ENCODE assay signal across 18 cellular contexts in the genomic region with DNA sequence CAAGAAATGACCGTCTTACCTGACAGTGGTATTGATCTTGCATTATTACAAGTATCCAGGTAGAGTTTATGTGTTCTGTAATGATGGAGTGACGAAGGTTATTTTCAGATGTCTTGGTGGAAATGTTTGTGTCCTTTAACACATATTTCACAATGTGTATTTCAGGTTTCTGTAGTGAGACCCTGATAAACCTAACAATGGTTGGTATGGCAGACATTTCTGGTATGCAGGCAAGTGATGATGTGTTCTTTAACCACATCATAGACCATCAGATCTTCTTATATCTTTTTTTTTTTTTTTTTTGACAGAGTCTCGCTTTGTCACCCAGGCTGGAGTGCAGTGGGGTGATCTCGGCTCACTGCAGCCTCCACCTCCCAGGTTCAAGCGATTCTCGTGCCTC. TPM values are rescaled to one million over a fixed set of nuclear protein-coding genes. Genes with fewer than 3 reads are reported as not detected.
DNase-seq lines count a peak whose midpoint lies in the region; ATAC-seq and TF ChIP-seq lines count a peak whose summit lies in the region.
"Had no signal": no experiment of that assay in that cellular context is flagged by ENCODE, and none has a peak within 500 bp of the region (broad histone marks: within the 10 kb centered on the region; RNA-seq: fewer than 3 reads in every experiment).

No MANE protein-coding gene starts in this region.

- no peak overlapping the region for H3K4me3 ChIP-seq in Caco-2 (ENCODE audit: low read depth, low read length)
- H3K4me3 ChIP-seq in IMR-90 (ENCODE audit: insufficient read depth, low read depth, low read length) = no peak overlapping the region
- H3K4me3 ChIP-seq in mesendoderm (ENCODE audit: low read length) = no peak overlapping the region
- H3K4me3 ChIP-seq: K562 had no signal

- no peaks in the 10 kb centered on the region for H3K79me2 ChIP-seq in mesendoderm (ENCODE audit: control insufficient read depth, insufficient read depth, low read length)

- no peak overlapping the region for H3K4me2 ChIP-seq in IMR-90 (ENCODE audit: low read depth, low read length)
- no peak overlapping the region for H3K4me2 ChIP-seq in mesendoderm (ENCODE audit: low read length)

- in situ Hi-C loops in IMR-90 (cut with MboI; ENCODE audit: low sequenced_read_pairs) = no loop called here

- H3K36me3 ChIP-seq in Caco-2 (ENCODE audit: control insufficient read depth, insufficient read depth, low read length) (no peaks in the 10 kb centered on the region), IMR-90 (ENCODE audit: control insufficient read depth, insufficient read depth, low read length) (no peaks in the 10 kb centered on the region), mesendoderm (ENCODE audit: control insufficient read depth, insufficient read depth, low read length) (no peaks in the 10 kb centered on the region)

- H3K9me1 ChIP-seq in IMR-90 (ENCODE audit: insufficient read depth, low read length) = no peaks in the 10 kb centered on the region

- H3K14ac ChIP-seq in IMR-90 (replicated peaks; ENCODE audit: low read depth, low read length) = no peak overlapping the region

- WGBS in IMR-90 (ENCODE audit: extremely low coverage in 2 of 2, insufficient read length in 1 of 2), 2 experiments = no CpG with 5 or more reads among the region's 6 CpGs
- WGBS in mesendoderm (ENCODE audit: extremely low coverage, insufficient coverage, low lambda C conversion rate) = no CpG with 5 or more reads among the region's 6 CpGs

- no peaks in the 10 kb centered on the region for H3K36me3 Mint-ChIP-seq in Caco-2 (ENCODE audit: insufficient read depth, unreplicated experiment)
- H3K36me3 Mint-ChIP-seq: CD4-positive, CD25-positive, alpha-beta regulatory T cell had no signal

- H4K8ac ChIP-seq in IMR-90 (ENCODE audit: low read depth in 2 of 2, low read length in 2 of 2) (no peak overlapping the region), mesendoderm (ENCODE audit: low read depth, low read length) (no peak overlapping the region)

- CTCF ChIA-PET in Caco-2 (lab: Charles Lee) (no interaction called here), IMR-90 (lab: Yijun Ruan, JAX) (interaction anchor here (0.7 kb wide), 1 partner anchor 103 kb away, joined by 3 read pairs; no protein-coding TSS in a partner anchor)

- H3K9me3 Mint-ChIP-seq in Caco-2 (ENCODE audit: unreplicated experiment) = no peaks in the 10 kb centered on the region

- H2BK5ac ChIP-seq in IMR-90 (ENCODE audit: low read depth, low read length, poor library complexity, severe bottlenecking) (no peak overlapping the region), mesendoderm (ENCODE audit: low read length) (no peak overlapping the region)

- BruUV-seq in Caco-2 (replicated peaks; lab: Mats Ljungman, UMichigan) (no TSS peak), IMR-90 (replicated peaks; lab: Mats Ljungman, UMichigan) (no TSS peak)

- no peaks in the 10 kb centered on the region for H3K27me3 ChIP-seq in Caco-2 (replicated peaks; ENCODE audit: control insufficient read depth, insufficient read depth, low read length)
- no peaks in the 10 kb centered on the region for H3K27me3 ChIP-seq in IMR-90 (ENCODE audit: control insufficient read depth, insufficient read depth, low read length)
- no peaks in the 10 kb centered on the region for H3K27me3 ChIP-seq in mesendoderm (ENCODE audit: insufficient read depth, low read length, poor library complexity)

- H3K4me1 ChIP-seq in Caco-2 (peaks cover 11% of the 10 kb centered on the region; the same call in 1 of the 2 replicates), IMR-90 (ENCODE audit: control insufficient read depth, insufficient read depth, low read length) (no peaks in the 10 kb centered on the region), mesendoderm (ENCODE audit: control insufficient read depth, low read depth, low read length) (no peaks in the 10 kb centered on the region)

- dilution Hi-C loops in IMR-90 (cut with HindIII; ENCODE audit: low sequenced_read_pairs, unreplicated experiment) = no loop called here

- H3K27ac Mint-ChIP-seq in Caco-2 (ENCODE audit: unreplicated experiment) = peak overlapping the region; percentile 45
- H3K27ac Mint-ChIP-seq: CD4-positive, CD25-positive, alpha-beta regulatory T cell had no signal

- H3K9ac ChIP-seq in IMR-90 (ENCODE audit: low read depth, low read length) (no peak overlapping the region), mesendoderm (ENCODE audit: low read length) (no peak overlapping the region)

- no peak overlapping the region for H3K23ac ChIP-seq in IMR-90 (ENCODE audit: low read depth, low read length)
- no peak overlapping the region for H3K23ac ChIP-seq in mesendoderm (ENCODE audit: low read length)

- no peak overlapping the region for H3K56ac ChIP-seq in IMR-90 (ENCODE audit: extremely low read depth, insufficient read depth, low read length)
- no peak overlapping the region for H3K56ac ChIP-seq in mesendoderm (ENCODE audit: low read length)

- no peaks in the 10 kb centered on the region for H3K4me1 Mint-ChIP-seq in Caco-2 (ENCODE audit: low read depth, unreplicated experiment)
- H3K4me1 Mint-ChIP-seq: CD4-positive, CD25-positive, alpha-beta regulatory T cell had no signal

- no peak overlapping the region for H3K27ac ChIP-seq in IMR-90 (ENCODE audit: insufficient read depth, low read length)
- H3K27ac ChIP-seq in mesendoderm (ENCODE audit: low read depth, low read length) = no peak overlapping the region

- no peak overlapping the region for H3K4ac ChIP-seq in IMR-90 (ENCODE audit: low read depth, low read length)
- no peak overlapping the region for H3K4ac ChIP-seq in mesendoderm (ENCODE audit: low read depth, low read length)

- H2AK5ac ChIP-seq in IMR-90 (ENCODE audit: low read depth, low read length) = no peak overlapping the region
- H2AK5ac ChIP-seq in mesendoderm (ENCODE audit: low read length) = no peak overlapping the region

- peak in 1 of 2 experiments; percentile 5 for DNase-seq in Caco-2
- peak; percentile 10 for DNase-seq in IMR-90
- DNase-seq in astrocyte of the hippocampus (ENCODE audit: low read depth, low spot score) = peak; percentile 16
- peak; percentile 62 for DNase-seq in mesendoderm
- DNase-seq in cerebellar cortex (ENCODE audit: low spot score) = no peak
- DNase-seq in NCI-H2227 treated with DMSO at 0.1 percent for 48 hours (lab: John Stamatoyannopoulos, UW) = no peak
- DNase-seq: CD4-positive, CD25-positive, alpha-beta regulatory T cell; DND-41; HCEC 1CT; NCI-H1436 treated with DMSO at 0.1 percent for 48 hours; NCI-H2081; NCI-H526; NK-92 treated with Interleukin-12 subunit alpha and Interleukin-12 subunit beta, amount 100 ng/mL, for 24 hours; OCI-M1 had no signal

- POLR2A ChIA-PET in Caco-2 (lab: Charles Lee) = no interaction called here
- POLR2A ChIA-PET in IMR-90 (lab: Charles Lee; ENCODE audit: unreplicated experiment) = no interaction called here

- H3K27me3 Mint-ChIP-seq in Caco-2 (ENCODE audit: insufficient read depth, unreplicated experiment) = no peaks in the 10 kb centered on the region
- H3K27me3 Mint-ChIP-seq: CD4-positive, CD25-positive, alpha-beta regulatory T cell had no signal

- H3K9me3 ChIP-seq in Caco-2 = no peaks in the 10 kb centered on the region
- no peaks in the 10 kb centered on the region for H3K9me3 ChIP-seq in IMR-90 (ENCODE audit: control insufficient read depth, insufficient read depth, low read length)

- no peak overlapping the region for H4K91ac ChIP-seq in IMR-90 (ENCODE audit: insufficient read depth, low read depth, low read length)

- H3K18ac ChIP-seq in IMR-90 (ENCODE audit: low read depth, low read length) (no peak overlapping the region), mesendoderm (ENCODE audit: low read length) (no peak overlapping the region)

- H2BK120ac ChIP-seq in IMR-90 (ENCODE audit: low read depth, low read length) (no peak overlapping the region), mesendoderm (ENCODE audit: low read depth, low read length) (no peak overlapping the region)

- intact Hi-C loops in Caco-2 (cut with micrococcal nuclease; ENCODE audit: unreplicated experiment) (loop anchor here (1.0 to 10.0 kb wide), 3 partner anchors 46 to 360 kb away; a partner anchor contains a TSS), IMR-90 (cut with micrococcal nuclease) (no loop called here)

- H3K79me1 ChIP-seq in IMR-90 (ENCODE audit: low read depth in 1 of 2, low read length in 2 of 2) (no peaks in the 10 kb centered on the region), mesendoderm (ENCODE audit: low read length) (no peaks in the 10 kb centered on the region)

- no peak overlapping the region for H2AK9ac ChIP-seq in IMR-90 (replicated peaks; ENCODE audit: low read depth, low read length, poor library complexity)

- H2BK15ac ChIP-seq in IMR-90 (ENCODE audit: low read depth, low read length) (no peak overlapping the region), mesendoderm (replicated peaks; ENCODE audit: low read depth) (no peak overlapping the region)

- H4K5ac ChIP-seq in IMR-90 (ENCODE audit: low read depth, low read length) = no peak overlapping the region
- H4K5ac ChIP-seq in mesendoderm (ENCODE audit: low read length) = no peak overlapping the region

- TF ChIP-seq CTCF in Caco-2 (IDR thresholded peaks at IDR 0.05; ENCODE audit: insufficient read depth in 1 of 2, low read depth in 1 of 2, low read length in 1 of 2, severe bottlenecking in 1 of 2, unreplicated experiment in 1 of 2) (no peak), IMR-90 (conservative IDR thresholded peaks at IDR 0.05; ENCODE audit: low read depth, low read length) (no peak)

- no peak overlapping the region for H2BK20ac ChIP-seq in IMR-90 (ENCODE audit: low read depth, low read length)

- TF ChIP-seq POLR2A in IMR-90 (IDR thresholded peaks at IDR 0.05; ENCODE audit: low read depth, low read length) = no peak

- H2AFZ ChIP-seq in IMR-90 (replicated peaks; ENCODE audit: low read length, poor library complexity) = no peak overlapping the region

- no peak overlapping the region for H3K4me3 Mint-ChIP-seq in Caco-2 (ENCODE audit: unreplicated experiment)
- H3K4me3 Mint-ChIP-seq: CD4-positive, CD25-positive, alpha-beta regulatory T cell had no signal

- no peaks in the 10 kb centered on the region for H4K20me1 ChIP-seq in IMR-90 (ENCODE audit: insufficient read depth, low read length)

- no peak for ATAC-seq in IMR-90 (ENCODE audit: low read depth)
- ATAC-seq in GM21381 (IDR thresholded peaks at IDR 0.05; ENCODE audit: unreplicated experiment) = no peak
- no peak for ATAC-seq in GM19324 (IDR thresholded peaks at IDR 0.05; ENCODE audit: low FRiP score, unreplicated experiment)
- ATAC-seq: K562 had no signal

- TF ChIP-seq RAD21 in IMR-90 (IDR thresholded peaks at IDR 0.05; ENCODE audit: low read length) = no peak

TF ChIP-seq in IMR-90, 13 proteins besides CTCF, POLR2A, EP300 and RAD21:
- TF ChIP-seq NFE2L2 (IDR thresholded peaks at IDR 0.05; ENCODE audit: low read depth, low read length) (no peak), CEBPB (IDR thresholded peaks at IDR 0.05; ENCODE audit: low read depth, low read length) (0 out of 2 replicates have a peak, but pooled peaks have one; percentile 31), MAFK (IDR thresholded peaks at IDR 0.05; ENCODE audit: low read depth, low read length) (no peak)
TF ChIP-seq in IMR-90: peak in this region for 1.

RNA-seq across cellular contexts. Expression of a gene that starts 14.6 kb away (rescaled TPM):
- total RNA-seq in Caco-2 (2022) (not detected in 2 replicates), IMR-90 (2012; rRNA removed) (not detected in 2 replicates)
- polyA plus RNA-seq in IMR-90 (2012; rRNA removed) = not detected in 2 replicates
- not detected in 2 replicates for polyA plus RNA-seq in IMR-90 (2012; cell fraction: cytosol; rRNA removed)
- polyA plus RNA-seq in IMR-90 (2012; cell fraction: nucleus; rRNA removed; ENCODE audit: low replicate concordance) = not detected in 2 replicates
- polyA plus RNA-seq in mesendoderm (2013, experiment 1 of 2) = not detected
- polyA plus RNA-seq in mesendoderm (2013, experiment 2 of 2) = not detected
- total RNA-seq: CD4-positive, CD25-positive, alpha-beta regulatory T cell; HT-29; K562 had no signal
- polyA plus RNA-seq: CD4-positive, CD25-positive, alpha-beta regulatory T cell had no signal

Comparison
In these comparisons a context has a peak if more than half of its experiments do, and no peak if none do; other contexts are left out.
1. DNase-seq: peak in IMR-90 (single experiment), astrocyte of the hippocampus (single experiment) and mesendoderm (single experiment); none in cerebellar cortex (single experiment) and NCI-H2227 treated with DMSO at 0.1 percent for 48 hours (single experiment).